ENCODE assay signal across 1 cellular context in genomic region chr20:49046087-49046900, GRCh38.
A peak's percentile ranks its signal among the peaks of the same experiment; 100 is the strongest.
TF ChIP-seq lines count a peak whose summit lies in the region.

Gene CSE1L, plus strand, starts transcription at chr20:49046312. Its CDS starts 12,152 bp downstream, at chr20:49058464.

TF ChIP-seq in HepG2, 621 proteins besides CTCF, POLR2A, EP300 and RAD21 (continued from another document and continues in another):
- peak; percentile 71; the same call in 1 of the 2 replicates for TF ChIP-seq ZBTB4 (CRISPR knock-in tag; IDR thresholded peaks at IDR 0.05; ENCODE audit: borderline replicate concordance)
- peak; percentile 80 for TF ChIP-seq KDM2A (CRISPR knock-in tag; IDR thresholded peaks at IDR 0.05; ENCODE audit: borderline replicate concordance, low read depth)
- TF ChIP-seq PAWR (CRISPR knock-in tag; IDR thresholded peaks at IDR 0.05; ENCODE audit: borderline replicate concordance) = no peak; the same call in 1 of the 2 replicates
- TF ChIP-seq ZNF121 (CRISPR knock-in tag; IDR thresholded peaks at IDR 0.05) = peak; percentile 9; the same call in 1 of the 2 replicates
- TF ChIP-seq, protein P1, sequence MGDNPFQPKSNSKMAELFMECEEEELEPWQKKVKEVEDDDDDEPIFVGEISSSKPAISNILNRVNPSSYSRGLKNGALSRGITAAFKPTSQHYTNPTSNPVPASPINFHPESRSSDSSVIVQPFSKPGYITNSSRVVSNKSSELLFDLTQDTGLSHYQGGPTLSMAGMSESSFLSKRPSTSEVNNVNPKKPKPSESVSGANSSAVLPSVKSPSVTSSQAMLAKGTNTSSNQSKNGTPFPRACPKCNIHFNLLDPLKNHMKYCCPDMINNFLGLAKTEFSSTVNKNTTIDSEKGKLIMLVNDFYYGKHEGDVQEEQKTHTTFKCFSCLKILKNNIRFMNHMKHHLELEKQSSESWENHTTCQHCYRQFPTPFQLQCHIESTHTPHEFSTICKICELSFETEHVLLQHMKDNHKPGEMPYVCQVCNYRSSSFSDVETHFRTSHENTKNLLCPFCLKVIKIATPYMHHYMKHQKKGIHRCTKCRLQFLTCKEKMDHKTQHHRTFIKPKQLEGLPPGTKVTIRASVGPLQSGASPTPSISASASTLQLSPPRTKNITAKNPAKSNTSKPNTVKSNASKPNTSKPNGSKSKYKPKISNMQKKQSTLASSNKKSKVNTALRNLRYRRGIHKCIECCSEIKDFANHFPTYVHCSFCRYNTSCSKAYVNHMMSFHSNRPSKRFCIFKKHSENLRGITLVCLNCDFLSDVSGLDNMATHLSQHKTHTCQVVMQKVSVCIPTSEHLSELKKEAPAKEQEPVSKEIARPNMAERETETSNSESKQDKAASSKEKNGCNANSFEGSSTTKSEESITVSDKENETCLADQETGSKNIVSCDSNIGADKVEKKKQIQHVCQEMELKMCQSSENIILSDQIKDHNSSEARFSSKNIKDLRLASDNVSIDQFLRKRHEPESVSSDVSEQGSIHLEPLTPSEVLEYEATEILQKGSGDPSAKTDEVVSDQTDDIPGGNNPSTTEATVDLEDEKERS (CRISPR knock-in tag; IDR thresholded peaks at IDR 0.05) = no peak; the same call in 1 of the 2 replicates
- peak; percentile 89 for TF ChIP-seq HNRNPL (IDR thresholded peaks at IDR 0.05; ENCODE audit: low read depth, low read length)
- TF ChIP-seq PATZ1 (CRISPR knock-in tag; IDR thresholded peaks at IDR 0.05) = peak; percentile 51; the same call in 1 of the 2 replicates
- peak; percentile 82; the same call in 1 of the 2 replicates for TF ChIP-seq REPIN1 (CRISPR knock-in tag; IDR thresholded peaks at IDR 0.05; ENCODE audit: borderline replicate concordance, low read depth)
- TF ChIP-seq NFRKB (IDR thresholded peaks at IDR 0.05) = 0 out of 2 replicates have a peak, but pooled peaks have one; percentile 56
- no peak for TF ChIP-seq ADNP (CRISPR knock-in tag; IDR thresholded peaks at IDR 0.05)
- peak; percentile 61 for TF ChIP-seq DR1 (CRISPR knock-in tag; IDR thresholded peaks at IDR 0.05)
- TF ChIP-seq TEAD3 (CRISPR knock-in tag; optimal IDR thresholded peaks at IDR 0.05; ENCODE audit: borderline replicate concordance) = peak; percentile 93
- no peak for TF ChIP-seq SYNCRIP (IDR thresholded peaks at IDR 0.05; ENCODE audit: insufficient read depth, low read depth, low read length)
- no peak; the same call in 1 of the 2 replicates for TF ChIP-seq ATF5 (CRISPR knock-in tag; IDR thresholded peaks at IDR 0.05; ENCODE audit: low read depth)
- peak; percentile 97 for TF ChIP-seq ZNF670 (CRISPR knock-in tag; IDR thresholded peaks at IDR 0.05; ENCODE audit: borderline replicate concordance)
- TF ChIP-seq, protein P2, sequence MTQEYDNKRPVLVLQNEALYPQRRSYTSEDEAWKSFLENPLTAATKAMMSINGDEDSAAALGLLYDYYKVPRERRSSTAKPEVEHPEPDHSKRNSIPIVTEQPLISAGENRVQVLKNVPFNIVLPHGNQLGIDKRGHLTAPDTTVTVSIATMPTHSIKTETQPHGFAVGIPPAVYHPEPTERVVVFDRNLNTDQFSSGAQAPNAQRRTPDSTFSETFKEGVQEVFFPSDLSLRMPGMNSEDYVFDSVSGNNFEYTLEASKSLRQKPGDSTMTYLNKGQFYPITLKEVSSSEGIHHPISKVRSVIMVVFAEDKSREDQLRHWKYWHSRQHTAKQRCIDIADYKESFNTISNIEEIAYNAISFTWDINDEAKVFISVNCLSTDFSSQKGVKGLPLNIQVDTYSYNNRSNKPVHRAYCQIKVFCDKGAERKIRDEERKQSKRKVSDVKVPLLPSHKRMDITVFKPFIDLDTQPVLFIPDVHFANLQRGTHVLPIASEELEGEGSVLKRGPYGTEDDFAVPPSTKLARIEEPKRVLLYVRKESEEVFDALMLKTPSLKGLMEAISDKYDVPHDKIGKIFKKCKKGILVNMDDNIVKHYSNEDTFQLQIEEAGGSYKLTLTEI (CRISPR knock-in tag; conservative IDR thresholded peaks at IDR 0.05) = no peak; the same call in 1 of the 2 replicates
- TF ChIP-seq PHF5A (CRISPR knock-in tag; IDR thresholded peaks at IDR 0.05; ENCODE audit: low read depth, unreplicated experiment) = no peak
- TF ChIP-seq ZNF468 (CRISPR knock-in tag; IDR thresholded peaks at IDR 0.05) = peak; percentile 91
- peak; percentile 98 for TF ChIP-seq ETS1 (CRISPR knock-in tag; IDR thresholded peaks at IDR 0.05)
- peak; percentile 96; the same call in 1 of the 2 replicates for TF ChIP-seq ZNF350 (CRISPR knock-in tag; IDR thresholded peaks at IDR 0.05; ENCODE audit: borderline replicate concordance, low read depth)
- peak; percentile 96 for TF ChIP-seq FOXC1 (CRISPR knock-in tag; IDR thresholded peaks at IDR 0.05; ENCODE audit: borderline replicate concordance)
- peak; percentile 62; the same call in 1 of the 2 replicates for TF ChIP-seq ZNF557 (CRISPR knock-in tag; IDR thresholded peaks at IDR 0.05)
- TF ChIP-seq, protein P3, sequence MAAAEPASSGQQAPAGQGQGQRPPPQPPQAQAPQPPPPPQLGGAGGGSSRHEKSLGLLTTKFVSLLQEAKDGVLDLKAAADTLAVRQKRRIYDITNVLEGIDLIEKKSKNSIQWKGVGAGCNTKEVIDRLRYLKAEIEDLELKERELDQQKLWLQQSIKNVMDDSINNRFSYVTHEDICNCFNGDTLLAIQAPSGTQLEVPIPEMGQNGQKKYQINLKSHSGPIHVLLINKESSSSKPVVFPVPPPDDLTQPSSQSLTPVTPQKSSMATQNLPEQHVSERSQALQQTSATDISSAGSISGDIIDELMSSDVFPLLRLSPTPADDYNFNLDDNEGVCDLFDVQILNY (CRISPR knock-in tag; conservative IDR thresholded peaks at IDR 0.05) = peak; percentile 90
- no peak; the same call in 1 of the 2 replicates for TF ChIP-seq ZNF34 (CRISPR knock-in tag; IDR thresholded peaks at IDR 0.05; ENCODE audit: borderline replicate concordance)
- TF ChIP-seq ZNF234 (CRISPR knock-in tag; conservative IDR thresholded peaks at IDR 0.05) = peak; percentile 97; the same call in 1 of the 2 replicates
- TF ChIP-seq ZBTB42 (CRISPR knock-in tag; IDR thresholded peaks at IDR 0.05) = peak; percentile 88; the same call in 1 of the 2 replicates
- TF ChIP-seq ZBTB26 (CRISPR knock-in tag; IDR thresholded peaks at IDR 0.05; ENCODE audit: borderline replicate concordance) = no peak; the same call in 1 of the 2 replicates
- no peak for TF ChIP-seq FOXO4 (CRISPR knock-in tag; conservative IDR thresholded peaks at IDR 0.05)
- TF ChIP-seq ZNF724P (CRISPR knock-in tag; IDR thresholded peaks at IDR 0.05; ENCODE audit: borderline replicate concordance) = peak; percentile 97
- TF ChIP-seq, protein P4, sequence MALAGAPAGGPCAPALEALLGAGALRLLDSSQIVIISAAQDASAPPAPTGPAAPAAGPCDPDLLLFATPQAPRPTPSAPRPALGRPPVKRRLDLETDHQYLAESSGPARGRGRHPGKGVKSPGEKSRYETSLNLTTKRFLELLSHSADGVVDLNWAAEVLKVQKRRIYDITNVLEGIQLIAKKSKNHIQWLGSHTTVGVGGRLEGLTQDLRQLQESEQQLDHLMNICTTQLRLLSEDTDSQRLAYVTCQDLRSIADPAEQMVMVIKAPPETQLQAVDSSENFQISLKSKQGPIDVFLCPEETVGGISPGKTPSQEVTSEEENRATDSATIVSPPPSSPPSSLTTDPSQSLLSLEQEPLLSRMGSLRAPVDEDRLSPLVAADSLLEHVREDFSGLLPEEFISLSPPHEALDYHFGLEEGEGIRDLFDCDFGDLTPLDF (CRISPR knock-in tag; IDR thresholded peaks at IDR 0.05) = peak; percentile 94
- TF ChIP-seq FLYWCH1 (CRISPR knock-in tag; IDR thresholded peaks at IDR 0.05) = no peak; the same call in none of the 2 replicates
- TF ChIP-seq, protein P5, sequence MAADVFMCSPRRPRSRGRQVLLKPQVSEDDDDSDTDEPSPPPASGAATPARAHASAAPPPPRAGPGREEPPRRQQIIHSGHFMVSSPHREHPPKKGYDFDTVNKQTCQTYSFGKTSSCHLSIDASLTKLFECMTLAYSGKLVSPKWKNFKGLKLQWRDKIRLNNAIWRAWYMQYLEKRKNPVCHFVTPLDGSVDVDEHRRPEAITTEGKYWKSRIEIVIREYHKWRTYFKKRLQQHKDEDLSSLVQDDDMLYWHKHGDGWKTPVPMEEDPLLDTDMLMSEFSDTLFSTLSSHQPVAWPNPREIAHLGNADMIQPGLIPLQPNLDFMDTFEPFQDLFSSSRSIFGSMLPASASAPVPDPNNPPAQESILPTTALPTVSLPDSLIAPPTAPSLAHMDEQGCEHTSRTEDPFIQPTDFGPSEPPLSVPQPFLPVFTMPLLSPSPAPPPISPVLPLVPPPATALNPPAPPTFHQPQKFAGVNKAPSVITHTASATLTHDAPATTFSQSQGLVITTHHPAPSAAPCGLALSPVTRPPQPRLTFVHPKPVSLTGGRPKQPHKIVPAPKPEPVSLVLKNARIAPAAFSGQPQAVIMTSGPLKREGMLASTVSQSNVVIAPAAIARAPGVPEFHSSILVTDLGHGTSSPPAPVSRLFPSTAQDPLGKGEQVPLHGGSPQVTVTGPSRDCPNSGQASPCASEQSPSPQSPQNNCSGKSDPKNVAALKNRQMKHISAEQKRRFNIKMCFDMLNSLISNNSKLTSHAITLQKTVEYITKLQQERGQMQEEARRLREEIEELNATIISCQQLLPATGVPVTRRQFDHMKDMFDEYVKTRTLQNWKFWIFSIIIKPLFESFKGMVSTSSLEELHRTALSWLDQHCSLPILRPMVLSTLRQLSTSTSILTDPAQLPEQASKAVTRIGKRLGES (CRISPR knock-in tag; IDR thresholded peaks at IDR 0.05; ENCODE audit: borderline replicate concordance) = peak; percentile 95
- peak; percentile 67; the same call in 1 of the 2 replicates for TF ChIP-seq ZBTB7B (CRISPR knock-in tag; IDR thresholded peaks at IDR 0.05)
